20 cellular contexts compared by ENCODE assay signal in the genomic region with DNA sequence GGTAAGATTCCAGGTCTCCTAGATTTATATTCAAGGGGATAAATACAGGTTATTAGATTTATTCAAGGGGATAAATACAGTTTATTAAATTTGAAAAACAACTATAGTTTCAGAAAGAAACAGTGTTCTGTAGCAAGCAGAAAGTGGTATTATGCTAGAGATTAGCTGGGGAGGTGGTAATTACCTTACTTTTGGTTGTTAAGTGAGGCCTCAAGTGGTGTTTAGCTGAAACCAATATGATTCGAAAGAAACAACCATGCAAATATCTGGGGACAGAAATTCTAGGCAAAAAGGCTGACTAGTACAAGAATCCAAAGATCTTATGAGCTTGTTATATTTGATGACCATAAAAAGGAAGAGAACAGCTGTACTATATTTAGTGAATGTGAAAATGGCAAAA.
"Had no signal": no experiment of that assay in that cellular context is flagged by ENCODE, and none has a peak within 500 bp of the region (broad histone marks: within the 10 kb centered on the region; RNA-seq: fewer than 3 reads in every experiment).

No MANE protein-coding gene starts in this region.

- ATAC-seq: natural killer cell; psoas muscle; right cardiac atrium; right lobe of liver; stimulated activated effector memory CD8-positive, alpha-beta T cell treated with anti-CD3 and anti-CD28 coated beads, Interleukin-12 subunit alpha, Interleukin-12 subunit beta, amount 100 ng/mL, for 72 hours; stimulated activated naive B cell treated with anti-CD40 and anti-IgM and Interleukin-4, amounts not matched to agents 10 μg/mL and 1 μg/mL and 100 μg/mL, for 72 hours had no signal

- DNase-seq: natural killer cell; occipital lobe; ovary; posterior cingulate gyrus; psoas muscle; right cardiac atrium; right lobe of liver; sigmoid colon; small intestine; stimulated activated CD4-positive, alpha-beta T cell treated with anti-CD3 and anti-CD28 coated beads, Interleukin-15, amount 100 ng/mL, for 24 hours; stimulated activated CD4-positive, alpha-beta T cell treated with anti-CD3 and anti-CD28 coated beads, Interleukin-2, amount 100 ng/mL, for 24 hours; stimulated activated CD4-positive, alpha-beta T cell treated with anti-CD3 and anti-CD28 coated beads, Interleukin-2, amount 100 ng/mL, for 48 hours; stimulated activated CD4-positive, alpha-beta T cell treated with anti-CD3 and anti-CD28 coated beads, Interleukin-4, amount 100 ng/mL, for 24 hours; stimulated activated naive B cell treated with anti-CD40 and anti-IgM and Interleukin-4, amounts not matched to agents 10 μg/mL and 1 μg/mL and 100 μg/mL, for 72 hours; stimulated activated naive CD4-positive, alpha-beta T cell treated with Interleukin-2 at 50 U/mL for 16 hours; stomach; thyroid gland; trophoblast cell; upper lobe of left lung had no signal
